Comparison of ENCODE assay signal across 17 cellular contexts in the genomic region with DNA sequence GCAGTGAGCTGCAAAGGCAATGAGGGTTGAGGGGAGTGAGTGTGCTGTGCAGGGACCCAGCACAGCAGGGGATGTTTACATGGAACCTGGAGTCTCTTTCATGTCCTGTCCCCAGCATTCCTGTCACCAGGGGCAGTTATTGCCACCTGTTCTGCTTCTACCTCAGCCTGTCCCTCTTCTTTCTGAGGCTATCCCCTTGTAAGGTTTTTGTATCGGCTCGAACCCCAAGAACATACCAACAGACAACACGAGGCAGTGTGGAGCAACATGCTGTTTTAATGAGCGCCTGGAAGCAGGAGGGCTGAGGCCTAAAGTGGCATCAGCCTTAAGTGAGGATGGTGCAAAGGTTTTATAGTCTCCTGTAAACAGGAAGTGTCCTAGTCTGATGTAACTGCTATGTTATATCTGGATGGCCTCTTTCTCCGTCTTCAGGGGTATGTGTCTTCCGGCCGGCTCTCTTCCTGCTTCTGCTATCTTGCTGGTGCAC. TPM values are rescaled to one million over a fixed set of nuclear protein-coding genes. Genes with fewer than 3 reads are reported as not detected.
"Had no signal": no experiment of that assay in that cellular context is flagged by ENCODE, and none has a peak within 500 bp of the region (broad histone marks: within the 10 kb centered on the region; RNA-seq: fewer than 3 reads in every experiment).

No MANE protein-coding gene starts in this region.

- DNase-seq: activated CD4-positive, alpha-beta memory T cell treated with anti-CD3 and anti-CD28 coated beads for 36 hours; activated gamma-delta T cell; activated naive CD8-positive, alpha-beta T cell treated with anti-CD3 and anti-CD28 coated beads for 36 hours; activated T-cell treated with anti-CD3 and anti-CD28 coated beads, Interleukin-2, amount 50 U/mL, for 4 hours; brain microvascular endothelial cell; effector memory CD4-positive, alpha-beta T cell; gastrocnemius medialis; kidney; left ventricle myocardium superior; mesenchymal stem cell; psoas muscle; sigmoid colon; stimulated activated CD4-positive, alpha-beta T cell treated with anti-CD3 and anti-CD28 coated beads, Interleukin-12 subunit alpha, Interleukin-12 subunit beta, amount 100 ng/mL, for 4 hours; stimulated activated CD4-positive, alpha-beta T cell treated with anti-CD3 and anti-CD28 coated beads, Interleukin-2, amount 100 ng/mL, for 48 hours; testis; upper lobe of right lung had no signal

- H3K27me3 ChIP-seq: brain microvascular endothelial cell, gastrocnemius medialis, sigmoid colon, testis, upper lobe of right lung had no signal

- ATAC-seq: activated T-cell treated with anti-CD3 and anti-CD28 coated beads, Interleukin-2, amount 50 U/mL, for 4 hours; gastrocnemius medialis; left ventricle myocardium superior; psoas muscle; upper lobe of right lung had no signal

- H3K27ac ChIP-seq: brain microvascular endothelial cell, epithelial cell of prostate, gastrocnemius medialis, psoas muscle, sigmoid colon, testis, upper lobe of right lung had no signal

- H3K36me3 ChIP-seq: brain microvascular endothelial cell, gastrocnemius medialis, sigmoid colon, upper lobe of right lung had no signal

- H3K4me1 ChIP-seq: gastrocnemius medialis, psoas muscle, sigmoid colon, testis, upper lobe of right lung had no signal

- H3K4me3 ChIP-seq: gastrocnemius medialis, psoas muscle, sigmoid colon, testis, upper lobe of right lung had no signal

RNA-seq across cellular contexts. Expression of a gene that starts 3.9 kb away (rescaled TPM):
- polyA plus RNA-seq: sigmoid colon had no signal

RNA-seq across cellular contexts. Expression of a gene that starts 25.0 kb away (rescaled TPM):
- polyA plus RNA-seq: psoas muscle, sigmoid colon had no signal

RNA-seq across cellular contexts. Expression of a gene that starts 31.8 kb away (rescaled TPM):
- polyA plus RNA-seq: sigmoid colon had no signal
